In genomic region chr4:22410645-22411247, GRCh38 we compare ENCODE assay signal across 8 cellular contexts.
DNase-seq lines count a peak whose midpoint lies in the region; ATAC-seq and TF ChIP-seq lines count a peak whose summit lies in the region.

No MANE protein-coding gene starts in this region.

- TF ChIP-seq POLR2A in erythroblast (IDR thresholded peaks at IDR 0.05; ENCODE audit: low read length), result no peak

- ATAC-seq in HG02885 (IDR thresholded peaks at IDR 0.05; ENCODE audit: poor library complexity, unreplicated experiment) (no peak), GM18868 (IDR thresholded peaks at IDR 0.05; ENCODE audit: unreplicated experiment) (no peak), HG03025 (IDR thresholded peaks at IDR 0.05; ENCODE audit: low FRiP score, unreplicated experiment) (no peak)

- DNase-seq in NCI-H345 treated with DMSO at 0.1 percent for 48 hours (lab: John Stamatoyannopoulos, UW; ENCODE audit: unreplicated experiment) (peak; percentile 7), NCI-H345 (lab: John Stamatoyannopoulos, UW) (no peak), NCI-H69 (lab: John Stamatoyannopoulos, UW) (peak; percentile 32), erythroblast (lab: John Stamatoyannopoulos, UW) (peak; percentile 7 to 26), stromal cell of bone marrow (ENCODE audit: low read depth) (peak; percentile 4)
